Comparison of ENCODE assay signal across 15 cellular contexts in the genomic region with DNA sequence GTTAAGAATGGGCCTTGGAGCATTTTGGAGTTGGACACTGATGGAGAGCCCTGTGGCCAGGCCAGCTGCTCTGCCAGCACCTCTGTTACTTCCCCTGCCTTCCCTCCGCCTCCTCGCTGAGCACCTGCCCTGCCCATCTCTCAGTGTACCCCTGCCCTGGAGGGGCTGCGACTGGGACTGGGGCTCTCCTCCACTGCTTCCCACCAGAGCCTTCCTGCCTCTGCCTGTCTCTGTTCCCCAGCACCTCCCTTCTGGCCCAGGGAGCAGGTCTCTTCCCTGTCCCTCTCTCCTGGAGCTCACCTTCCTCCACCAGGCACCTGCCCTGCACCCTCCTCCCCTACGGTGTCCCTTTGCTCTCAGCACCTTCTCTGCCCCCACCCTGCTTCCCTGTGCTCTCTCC.
DNase-seq lines count a peak whose midpoint lies in the region; ATAC-seq and TF ChIP-seq lines count a peak whose summit lies in the region.
"Had no signal": no experiment of that assay in that cellular context is flagged by ENCODE, and none has a peak within 500 bp of the region (broad histone marks: within the 10 kb centered on the region; RNA-seq: fewer than 3 reads in every experiment).

No MANE protein-coding gene starts in this region.

- no peak overlapping the region for H3K4me2 ChIP-seq in neuronal stem cell (ENCODE audit: insufficient read depth, low read length, poor library complexity, severe bottlenecking)

- H2BK5ac ChIP-seq in neuronal stem cell (ENCODE audit: low read length): no peak overlapping the region

- no peaks in the 10 kb centered on the region for H3K79me1 ChIP-seq in neuronal stem cell (ENCODE audit: low read depth, low read length)

- peak overlapping the region; percentile 74 for H3K27ac Mint-ChIP-seq in activated CD4-positive, alpha-beta T cell treated with anti-CD3 and anti-CD28 coated beads, Interleukin-2, amount 10 ng/mL, durations not matched to agents 24 days and 14 days
- H3K27ac Mint-ChIP-seq in brain (peak overlapping the region in 4 of 5 experiments; percentile 1 to 84 (median 72)), progenitor cell of endocrine pancreas (no peak overlapping the region), mesothelial cell of epicardium (no peak overlapping the region)

- H3K9me3 ChIP-seq in neuronal stem cell (replicated peaks in 1 of 2; ENCODE audit: control insufficient read depth in 2 of 2, insufficient read depth in 1 of 2, low read depth in 1 of 2, low read length in 2 of 2): peaks cover 0 to 2% of the 10 kb centered on the region in 2 donors
- H3K9me3 ChIP-seq: psoas muscle, suprapubic skin had no signal

- H3K18ac ChIP-seq in neuronal stem cell (ENCODE audit: low read length): peak overlapping the region; percentile 11

- no peak overlapping the region for H3K4me3 Mint-ChIP-seq in activated CD4-positive, alpha-beta T cell treated with anti-CD3 and anti-CD28 coated beads, Interleukin-2, amount 10 ng/mL, durations not matched to agents 24 days and 14 days
- H3K4me3 Mint-ChIP-seq in brain (no peak overlapping the region), progenitor cell of endocrine pancreas (ENCODE audit: low read depth) (no peak overlapping the region), mesothelial cell of epicardium (no peak overlapping the region)

- no peak overlapping the region for H3K4me3 ChIP-seq in neuronal stem cell (ENCODE audit: low read length in 2 of 2)
- H3K4me3 ChIP-seq: psoas muscle, suprapubic skin had no signal

- ATAC-seq in HG02610 (IDR thresholded peaks at IDR 0.05; ENCODE audit: unreplicated experiment) (peak; percentile 21), HG03108 (IDR thresholded peaks at IDR 0.05; ENCODE audit: unreplicated experiment) (no peak)
- ATAC-seq: psoas muscle had no signal

- no peak overlapping the region for H3K27ac ChIP-seq in neuronal stem cell (replicated peaks; ENCODE audit: low read length)
- H3K27ac ChIP-seq: psoas muscle, suprapubic skin, WERI-Rb-1 had no signal

- no peaks in the 10 kb centered on the region for H3K27me3 Mint-ChIP-seq in activated CD4-positive, alpha-beta T cell treated with anti-CD3 and anti-CD28 coated beads, Interleukin-2, amount 10 ng/mL, durations not matched to agents 24 days and 14 days
- H3K27me3 Mint-ChIP-seq in brain (no peaks in the 10 kb centered on the region), progenitor cell of endocrine pancreas (no peaks in the 10 kb centered on the region), mesothelial cell of epicardium (ENCODE audit: low read depth) (no peaks in the 10 kb centered on the region)

- WGBS in neuronal stem cell (ENCODE audit: extremely low coverage in 2 of 2, insufficient read length in 2 of 2, insufficient replicate concordance in 1 of 2), 2 donors: no CpG with 5 or more reads among the region's 4 CpGs

- intact Hi-C loops in activated CD4-positive, alpha-beta T cell treated with anti-CD3 and anti-CD28 coated beads, Interleukin-2, amount 10 ng/mL, durations not matched to agents 24 days and 14 days (cut with micrococcal nuclease): loop anchor here (2.0 to 5.0 kb wide), 2 partner anchors 17 to 59 kb away; no protein-coding TSS in a partner anchor

- peak overlapping the region; percentile 86 for H3K14ac ChIP-seq in neuronal stem cell (ENCODE audit: low read length)

- DNase-seq in activated CD4-positive, alpha-beta T cell treated with anti-CD3 and anti-CD28 coated beads, Interleukin-2, amount 10 ng/mL, durations not matched to agents 24 days and 14 days: no peak
- DNase-seq in activated CD4-positive, alpha-beta T cell treated with anti-CD3 and anti-CD28 coated beads, Interleukin-2, amount 50 U/mL, for 48 hours: no peak
- DNase-seq in neuronal stem cell (ENCODE audit: low spot score): no peak
- DNase-seq in progenitor cell of endocrine pancreas (ENCODE audit: low spot score, unreplicated experiment): no peak
- DNase-seq in mesothelial cell of epicardium (ENCODE audit: low spot score in 2 of 2, unreplicated experiment in 2 of 2): no peak
- DNase-seq: hippocampal formation; NCI-H2029; NCI-H526; psoas muscle; stimulated activated CD4-positive, alpha-beta T cell treated with anti-CD3 and anti-CD28 coated beads, Interleukin-12 subunit alpha, Interleukin-12 subunit beta, amount 100 ng/mL, for 4 hours; WERI-Rb-1 had no signal

- no peak overlapping the region for H2AK5ac ChIP-seq in neuronal stem cell (ENCODE audit: low read depth, low read length)

- H3K36me3 ChIP-seq in neuronal stem cell (replicated peaks in 1 of 2; ENCODE audit: control insufficient read depth in 2 of 2, insufficient read depth in 2 of 2, low read length in 2 of 2): peaks cover 13 to 70% of the 10 kb centered on the region in 2 donors

- no peak for TF ChIP-seq CTCF in brain (conservative IDR thresholded peaks at IDR 0.05)
- no peak for TF ChIP-seq CTCF in progenitor cell of endocrine pancreas (IDR thresholded peaks at IDR 0.05; ENCODE audit: unreplicated experiment)
- no peak for TF ChIP-seq CTCF in mesothelial cell of epicardium (IDR thresholded peaks at IDR 0.05; ENCODE audit: unreplicated experiment)

- H3K23ac ChIP-seq in neuronal stem cell (ENCODE audit: low read depth, low read length, poor library complexity): no peak overlapping the region

- no peak overlapping the region for H2BK12ac ChIP-seq in neuronal stem cell (ENCODE audit: low read length)

- no peak overlapping the region for H2AFZ ChIP-seq in neuronal stem cell (ENCODE audit: low read length)

- no peak overlapping the region for H3K4ac ChIP-seq in neuronal stem cell (ENCODE audit: low read length)

- H2BK120ac ChIP-seq in neuronal stem cell (ENCODE audit: low read depth, low read length): peak overlapping the region; percentile 47

- peaks cover 35% of the 10 kb centered on the region for H3K36me3 Mint-ChIP-seq in activated CD4-positive, alpha-beta T cell treated with anti-CD3 and anti-CD28 coated beads, Interleukin-2, amount 10 ng/mL, durations not matched to agents 24 days and 14 days (ENCODE audit: low read depth)
- H3K36me3 Mint-ChIP-seq in brain: peaks cover 71% of the 10 kb centered on the region
- peaks cover 5% of the 10 kb centered on the region for H3K36me3 Mint-ChIP-seq in progenitor cell of endocrine pancreas (ENCODE audit: insufficient read depth)
- H3K36me3 Mint-ChIP-seq in mesothelial cell of epicardium: peaks cover 26% of the 10 kb centered on the region

- peaks cover 37% of the 10 kb centered on the region for H3K4me1 Mint-ChIP-seq in activated CD4-positive, alpha-beta T cell treated with anti-CD3 and anti-CD28 coated beads, Interleukin-2, amount 10 ng/mL, durations not matched to agents 24 days and 14 days
- H3K4me1 Mint-ChIP-seq in brain (peaks cover 26% of the 10 kb centered on the region), progenitor cell of endocrine pancreas (ENCODE audit: low read depth) (no peaks in the 10 kb centered on the region), mesothelial cell of epicardium (peaks cover 9% of the 10 kb centered on the region)

- H3K9ac ChIP-seq in neuronal stem cell (ENCODE audit: low read depth, low read length, poor library complexity): peak overlapping the region; percentile 47

- no peaks in the 10 kb centered on the region for H3K9me3 Mint-ChIP-seq in activated CD4-positive, alpha-beta T cell treated with anti-CD3 and anti-CD28 coated beads, Interleukin-2, amount 10 ng/mL, durations not matched to agents 24 days and 14 days
- no peaks in the 10 kb centered on the region for H3K9me3 Mint-ChIP-seq in brain
- no peaks in the 10 kb centered on the region for H3K9me3 Mint-ChIP-seq in progenitor cell of endocrine pancreas (ENCODE audit: low read depth)
- no peaks in the 10 kb centered on the region for H3K9me3 Mint-ChIP-seq in mesothelial cell of epicardium

- H4K91ac ChIP-seq in neuronal stem cell (ENCODE audit: low read depth, low read length, poor library complexity): no peak overlapping the region

- no peak overlapping the region for H2BK15ac ChIP-seq in neuronal stem cell (ENCODE audit: low read length)

- no peak overlapping the region for H4K8ac ChIP-seq in neuronal stem cell (ENCODE audit: low read depth, low read length)

- no peaks in the 10 kb centered on the region for H3K27me3 ChIP-seq in neuronal stem cell (ENCODE audit: control insufficient read depth in 3 of 3, insufficient read depth in 3 of 3, low read depth in 1 of 3, low read length in 3 of 3)
- H3K27me3 ChIP-seq: suprapubic skin had no signal

- H3K4me1 ChIP-seq in neuronal stem cell (ENCODE audit: control insufficient read depth in 2 of 2, insufficient read depth in 1 of 2, low read depth in 1 of 2, low read length in 2 of 2): peaks cover 0 to 1% of the 10 kb centered on the region in 2 donors

Comparison
In these comparisons a context has a peak if more than half of its experiments do, and no peak if none do; other contexts are left out.
1. H3K27ac Mint-ChIP-seq: peak in activated CD4-positive, alpha-beta T cell treated with anti-CD3 and anti-CD28 coated beads, Interleukin-2, amount 10 ng/mL, durations not matched to agents 24 days and 14 days (single experiment) and brain (4 of 5); none in progenitor cell of endocrine pancreas (single experiment) and mesothelial cell of epicardium (single experiment).